ENCODE assay signal across 18 cellular contexts in genomic region chr5:101677961-101678360, GRCh38.
DNase-seq lines count a peak whose midpoint lies in the region; ATAC-seq and TF ChIP-seq lines count a peak whose summit lies in the region.
"Had no signal": no experiment of that assay in that cellular context is flagged by ENCODE, and none has a peak within 500 bp of the region (broad histone marks: within the 10 kb centered on the region; RNA-seq: fewer than 3 reads in every experiment).

No MANE protein-coding gene starts in this region.

- no peak for TF ChIP-seq CTCF in BE2C (IDR thresholded peaks at IDR 0.05; ENCODE audit: low read depth, low read length)
- no peak for TF ChIP-seq CTCF in endodermal cell (conservative IDR thresholded peaks at IDR 0.05)

- no peak overlapping the region for H2BK5ac ChIP-seq in neuronal stem cell (ENCODE audit: low read length)

- H2AK5ac ChIP-seq in neuronal stem cell (ENCODE audit: low read depth, low read length), result no peak overlapping the region

- no peaks in the 10 kb centered on the region for H3K27me3 Mint-ChIP-seq in endodermal cell (ENCODE audit: insufficient read depth)
- H3K27me3 Mint-ChIP-seq: activated CD4-positive, alpha-beta memory T cell treated with anti-CD3 and anti-CD28 coated beads for 36 hours; stimulated activated naive CD8-positive, alpha-beta T cell treated with anti-CD3 and anti-CD28 coated beads, Interleukin-15, amount 100 ng/mL, for 72 hours had no signal

- no peaks in the 10 kb centered on the region for H3K36me3 Mint-ChIP-seq in endodermal cell (ENCODE audit: low read depth)
- H3K36me3 Mint-ChIP-seq: activated CD4-positive, alpha-beta memory T cell treated with anti-CD3 and anti-CD28 coated beads for 36 hours; activated naive CD4-positive, alpha-beta T cell treated with anti-CD3 and anti-CD28 coated beads, Interleukin-2, amount 10 ng/mL, durations not matched to agents 7 days and 5 days had no signal

- no peaks in the 10 kb centered on the region for H3K9me3 ChIP-seq in BE2C
- H3K9me3 ChIP-seq in HUES48 (ENCODE audit: control insufficient read depth, insufficient read depth, low read length), result no peaks in the 10 kb centered on the region
- H3K9me3 ChIP-seq in endodermal cell (ENCODE audit: control insufficient read depth, low read length), result no peaks in the 10 kb centered on the region
- H3K9me3 ChIP-seq in neuronal stem cell (replicated peaks in 1 of 2; ENCODE audit: control insufficient read depth in 2 of 2, insufficient read depth in 1 of 2, low read depth in 1 of 2, low read length in 2 of 2), result no peaks in the 10 kb centered on the region
- H3K9me3 ChIP-seq: BLaER1 treated with 17β-estradiol and CSF1 and Interleukin-3, amounts not matched to agents 10 nM and 100 nM; psoas muscle had no signal

- ATAC-seq in GM18517 (IDR thresholded peaks at IDR 0.05; ENCODE audit: unreplicated experiment) (no peak), HG03139 (IDR thresholded peaks at IDR 0.05; ENCODE audit: unreplicated experiment) (no peak)
- ATAC-seq: activated CD4-positive, CD25-positive, alpha-beta regulatory T cell treated with anti-CD3 and anti-CD28 coated beads, Interleukin-2, amount 50 U/mL, for 24 hours; stimulated activated naive CD8-positive, alpha-beta T cell treated with anti-CD3 and anti-CD28 coated beads, Interleukin-15, amount 100 ng/mL, for 72 hours had no signal

- H3K27ac ChIP-seq in HUES48 (ENCODE audit: low read depth, low read length) (peak overlapping the region; percentile 21), endodermal cell (ENCODE audit: low read depth, low read length) (no peak overlapping the region), neuronal stem cell (replicated peaks; ENCODE audit: low read length) (no peak overlapping the region)
- H3K27ac ChIP-seq: BLaER1 treated with 17β-estradiol and CSF1 and Interleukin-3, amounts not matched to agents 10 nM and 100 nM; brain microvascular endothelial cell; psoas muscle; RWPE1 had no signal

- no peak overlapping the region for H3K23ac ChIP-seq in neuronal stem cell (ENCODE audit: low read depth, low read length, poor library complexity)

- no peak overlapping the region for H2BK120ac ChIP-seq in neuronal stem cell (ENCODE audit: low read depth, low read length)

- peaks cover 30% of the 10 kb centered on the region for H3K4me1 ChIP-seq in BE2C
- H3K4me1 ChIP-seq in HUES48 (ENCODE audit: control insufficient read depth, insufficient read depth, low read length), result peaks cover 11% of the 10 kb centered on the region; the same call in 1 of the 2 replicates
- no peaks in the 10 kb centered on the region for H3K4me1 ChIP-seq in endodermal cell (ENCODE audit: control insufficient read depth, insufficient read depth, low read length)
- H3K4me1 ChIP-seq in neuronal stem cell (ENCODE audit: control insufficient read depth in 2 of 2, insufficient read depth in 1 of 2, low read depth in 1 of 2, low read length in 2 of 2), result peaks cover 0 to 4% of the 10 kb centered on the region in 2 donors
- H3K4me1 ChIP-seq: BLaER1 treated with 17β-estradiol and CSF1 and Interleukin-3, amounts not matched to agents 10 nM and 100 nM; psoas muscle had no signal

- H4K8ac ChIP-seq in neuronal stem cell (ENCODE audit: low read depth, low read length), result no peak overlapping the region

- H3K27ac Mint-ChIP-seq in endodermal cell, result peak overlapping the region; percentile 82
- H3K27ac Mint-ChIP-seq: activated CD4-positive, alpha-beta memory T cell treated with anti-CD3 and anti-CD28 coated beads for 36 hours; activated naive CD4-positive, alpha-beta T cell treated with anti-CD3 and anti-CD28 coated beads, Interleukin-2, amount 10 ng/mL, durations not matched to agents 7 days and 5 days; activated T-helper 1 cell treated with anti-CD3 and anti-CD28 coated beads, Interleukin-12 subunit alpha, Interleukin-12 subunit beta, Interleukin-2, Interleukin-4 antibody, amounts not matched to agents 30 ng/mL and 10 ng/mL and 1 ng/mL, durations not matched to agents 14 hours and 24 hours and 36 hours; HFFc6; stimulated activated naive CD8-positive, alpha-beta T cell treated with anti-CD3 and anti-CD28 coated beads, Interleukin-15, amount 100 ng/mL, for 72 hours had no signal

- H3K14ac ChIP-seq in neuronal stem cell (ENCODE audit: low read length), result no peak overlapping the region

- no peaks in the 10 kb centered on the region for H3K27me3 ChIP-seq in BE2C
- H3K27me3 ChIP-seq in HUES48 (ENCODE audit: control insufficient read depth, insufficient read depth, low read length), result no peaks in the 10 kb centered on the region
- no peaks in the 10 kb centered on the region for H3K27me3 ChIP-seq in endodermal cell (ENCODE audit: control insufficient read depth, insufficient read depth, low read length, poor library complexity, severe bottlenecking)
- H3K27me3 ChIP-seq in neuronal stem cell (ENCODE audit: control insufficient read depth in 3 of 3, insufficient read depth in 3 of 3, low read depth in 1 of 3, low read length in 3 of 3), result no peaks in the 10 kb centered on the region
- H3K27me3 ChIP-seq: BLaER1 treated with 17β-estradiol and CSF1 and Interleukin-3, amounts not matched to agents 10 nM and 100 nM; brain microvascular endothelial cell had no signal

- no peak for DNase-seq in BE2C
- peak; percentile 59 for DNase-seq in endodermal cell
- no peak for DNase-seq in neuronal stem cell (ENCODE audit: low spot score)
- DNase-seq in middle frontal gyrus (ENCODE audit: extremely low spot score, low spot score), result no peak
- DNase-seq: psoas muscle had no signal

- no peak overlapping the region for H3K18ac ChIP-seq in neuronal stem cell (ENCODE audit: low read length)

- no peak overlapping the region for H2BK15ac ChIP-seq in neuronal stem cell (ENCODE audit: low read length)

- no peak overlapping the region for H3K4ac ChIP-seq in neuronal stem cell (ENCODE audit: low read length)

- peak overlapping the region; percentile 15 for H3K4me3 Mint-ChIP-seq in endodermal cell
- H3K4me3 Mint-ChIP-seq: activated CD4-positive, alpha-beta memory T cell treated with anti-CD3 and anti-CD28 coated beads for 36 hours; activated naive CD4-positive, alpha-beta T cell treated with anti-CD3 and anti-CD28 coated beads, Interleukin-2, amount 10 ng/mL, durations not matched to agents 7 days and 5 days; activated T-helper 1 cell treated with anti-CD3 and anti-CD28 coated beads, Interleukin-12 subunit alpha, Interleukin-12 subunit beta, Interleukin-2, Interleukin-4 antibody, amounts not matched to agents 30 ng/mL and 10 ng/mL and 1 ng/mL, durations not matched to agents 14 hours and 24 hours and 36 hours; HFFc6; stimulated activated naive CD8-positive, alpha-beta T cell treated with anti-CD3 and anti-CD28 coated beads, Interleukin-15, amount 100 ng/mL, for 72 hours had no signal

- no peak overlapping the region for H3K4me2 ChIP-seq in neuronal stem cell (ENCODE audit: insufficient read depth, low read length, poor library complexity, severe bottlenecking)

- no peaks in the 10 kb centered on the region for H3K79me1 ChIP-seq in neuronal stem cell (ENCODE audit: low read depth, low read length)

- H3K36me3 ChIP-seq in BE2C (no peaks in the 10 kb centered on the region), HUES48 (ENCODE audit: control insufficient read depth, insufficient read depth, low read length) (no peaks in the 10 kb centered on the region), endodermal cell (ENCODE audit: control insufficient read depth, insufficient read depth, low read length) (no peaks in the 10 kb centered on the region), neuronal stem cell (replicated peaks in 1 of 2; ENCODE audit: control insufficient read depth in 2 of 2, insufficient read depth in 2 of 2, low read length in 2 of 2) (no peaks in the 10 kb centered on the region)
- H3K36me3 ChIP-seq: BLaER1 treated with 17β-estradiol and CSF1 and Interleukin-3, amounts not matched to agents 10 nM and 100 nM; brain microvascular endothelial cell had no signal

- H3K9ac ChIP-seq in HUES48 (ENCODE audit: low read depth, low read length) (no peak overlapping the region), endodermal cell (ENCODE audit: extremely low read depth, low read length, poor library complexity, severe bottlenecking) (peak overlapping the region; percentile 24), neuronal stem cell (ENCODE audit: low read depth, low read length, poor library complexity) (no peak overlapping the region)
- H3K9ac ChIP-seq: BLaER1 treated with 17β-estradiol and CSF1 and Interleukin-3, amounts not matched to agents 10 nM and 100 nM had no signal

- peaks cover 8% of the 10 kb centered on the region for H3K4me1 Mint-ChIP-seq in endodermal cell
- H3K4me1 Mint-ChIP-seq: activated naive CD4-positive, alpha-beta T cell treated with anti-CD3 and anti-CD28 coated beads, Interleukin-2, amount 10 ng/mL, durations not matched to agents 7 days and 5 days; stimulated activated naive CD8-positive, alpha-beta T cell treated with anti-CD3 and anti-CD28 coated beads, Interleukin-15, amount 100 ng/mL, for 72 hours had no signal

- H4K91ac ChIP-seq in neuronal stem cell (ENCODE audit: low read depth, low read length, poor library complexity), result no peak overlapping the region

- H2BK12ac ChIP-seq in neuronal stem cell (ENCODE audit: low read length), result no peak overlapping the region

- H3K4me3 ChIP-seq in BE2C (ENCODE audit: low read depth, low read length) (peak overlapping the region; percentile 36; the same call in 1 of the 2 replicates), HUES48 (ENCODE audit: low read depth, low read length) (no peak overlapping the region), endodermal cell (ENCODE audit: low read length) (peak overlapping the region; percentile 61), neuronal stem cell (ENCODE audit: low read length in 2 of 2) (no peak overlapping the region)
- H3K4me3 ChIP-seq: BLaER1 treated with 17β-estradiol and CSF1 and Interleukin-3, amounts not matched to agents 10 nM and 100 nM; GM12878; psoas muscle had no signal

- H3K9me3 Mint-ChIP-seq in endodermal cell, result no peaks in the 10 kb centered on the region
- H3K9me3 Mint-ChIP-seq: activated CD4-positive, alpha-beta memory T cell treated with anti-CD3 and anti-CD28 coated beads for 36 hours; activated naive CD4-positive, alpha-beta T cell treated with anti-CD3 and anti-CD28 coated beads, Interleukin-2, amount 10 ng/mL, durations not matched to agents 7 days and 5 days; activated T-helper 1 cell treated with anti-CD3 and anti-CD28 coated beads, Interleukin-12 subunit alpha, Interleukin-12 subunit beta, Interleukin-2, Interleukin-4 antibody, amounts not matched to agents 30 ng/mL and 10 ng/mL and 1 ng/mL, durations not matched to agents 14 hours and 24 hours and 36 hours; HFFc6; stimulated activated naive CD8-positive, alpha-beta T cell treated with anti-CD3 and anti-CD28 coated beads, Interleukin-15, amount 100 ng/mL, for 72 hours had no signal

- peak overlapping the region; percentile 78 for H2AFZ ChIP-seq in neuronal stem cell (ENCODE audit: low read length)

- 41 to 76% methylated on average over 2 to 5 of the region's 5 CpGs for WGBS in endodermal cell (ENCODE audit: insufficient coverage in 1 of 2, insufficient read length in 1 of 2), 2 experiments
- no CpG with 5 or more reads among the region's 5 CpGs for WGBS in neuronal stem cell (ENCODE audit: extremely low coverage in 2 of 2, insufficient read length in 2 of 2, insufficient replicate concordance in 1 of 2), 2 donors

Comparison
In these comparisons a context has a peak if more than half of its experiments do, and no peak if none do; other contexts are left out.
1. H3K4me3 ChIP-seq: peak in BE2C (single experiment) and endodermal cell (single experiment); none in HUES48 (single experiment) and neuronal stem cell (0 of 2).